Comparison of ENCODE assay signal across 9 cellular contexts in genomic region chr5:68274847-68275700, GRCh38. TPM values are rescaled to one million over a fixed set of nuclear protein-coding genes. Genes with fewer than 3 reads are reported as not detected.
DNase-seq lines count a peak whose midpoint lies in the region; ATAC-seq, FAIRE-seq and TF ChIP-seq lines count a peak whose summit lies in the region.
"Had no signal": no experiment of that assay in that cellular context is flagged by ENCODE, and none has a peak within 500 bp of the region (broad histone marks: within the 10 kb centered on the region; RNA-seq: fewer than 3 reads in every experiment).

No MANE protein-coding gene starts in this region.

- FAIRE-seq in K562 (lab: Jason Lieb, UNC) = peak; percentile 42

- peak overlapping the region; percentile 91 for H3K27ac ChIP-seq in left ventricle myocardium inferior (replicated peaks)
- no peak overlapping the region for H3K27ac ChIP-seq in K562 (ENCODE audit: extremely low read depth, low read depth, low read length)
- H3K27ac ChIP-seq in uterus = peak overlapping the region; percentile 66 to 78
- no peak overlapping the region for H3K27ac ChIP-seq in prostate gland

- H3K9me3 Mint-ChIP-seq in osteocyte (ENCODE audit: unreplicated experiment) = no peaks in the 10 kb centered on the region

- H3K4me2 ChIP-seq in K562 (ENCODE audit: insufficient read depth, low read length) = no peak overlapping the region

- no peak overlapping the region for H3K27ac Mint-ChIP-seq in osteocyte (ENCODE audit: unreplicated experiment)

- H3K27me3 ChIP-seq in left ventricle myocardium inferior (ENCODE audit: low read depth) = no peaks in the 10 kb centered on the region
- H3K27me3 ChIP-seq in K562 (ENCODE audit: control insufficient read depth in 2 of 2, insufficient read depth in 2 of 2, low read length in 2 of 2) = no peaks in the 10 kb centered on the region
- no peaks in the 10 kb centered on the region for H3K27me3 ChIP-seq in uterus
- no peaks in the 10 kb centered on the region for H3K27me3 ChIP-seq in prostate gland (replicated peaks; ENCODE audit: insufficient read depth)
- H3K27me3 ChIP-seq: BE2C had no signal

- no peaks in the 10 kb centered on the region for H3K9me1 ChIP-seq in K562 (ENCODE audit: control insufficient read depth, insufficient read depth, low read length)

- TF ChIP-seq EP300 in K562 (IDR thresholded peaks at IDR 0.05; ENCODE audit: low read length) = no peak

- H3K9me3 ChIP-seq in left ventricle myocardium inferior (replicated peaks) (no peaks in the 10 kb centered on the region), K562 (replicated peaks; ENCODE audit: control insufficient read depth, insufficient read depth, low read depth, low read length) (no peaks in the 10 kb centered on the region), uterus (no peaks in the 10 kb centered on the region), prostate gland (no peaks in the 10 kb centered on the region)
- H3K9me3 ChIP-seq: BE2C had no signal

- H3K4me3 ChIP-seq in left ventricle myocardium inferior (no peak overlapping the region), K562 (no peak overlapping the region), uterus (no peak overlapping the region), prostate gland (no peak overlapping the region)

- H3K9ac ChIP-seq in K562 (ENCODE audit: insufficient read depth in 1 of 2, low read depth in 2 of 2, low read length in 2 of 2) = no peak overlapping the region

- TF ChIP-seq CTCF in left ventricle myocardium inferior (IDR thresholded peaks at IDR 0.05; ENCODE audit: borderline replicate concordance) = no peak
- no peak for TF ChIP-seq CTCF in K562 (IDR thresholded peaks at IDR 0.05 in 2 of 3, conservative IDR thresholded peaks at IDR 0.05 in 1 of 3; ENCODE audit: insufficient read depth in 2 of 3, low read depth in 1 of 3, low read length in 3 of 3)
- no peak for TF ChIP-seq CTCF in uterus (IDR thresholded peaks at IDR 0.05)
- no peak for TF ChIP-seq CTCF in prostate gland (IDR thresholded peaks at IDR 0.05)
- TF ChIP-seq CTCF in osteocyte (IDR thresholded peaks at IDR 0.05) = no peak

- TF ChIP-seq POLR2A in K562 (conservative IDR thresholded peaks at IDR 0.05) (no peak), uterus (IDR thresholded peaks at IDR 0.05) (no peak), prostate gland (IDR thresholded peaks at IDR 0.05) (no peak)

- peaks cover 85% of the 10 kb centered on the region for H3K4me1 ChIP-seq in left ventricle myocardium inferior
- peaks cover 0 to 5% of the 10 kb centered on the region in 2 experiments; a peak in 3 of 5 replicates for H3K4me1 ChIP-seq in K562 (replicated peaks in 1 of 2; ENCODE audit: control insufficient read depth in 2 of 2, insufficient read depth in 2 of 2, low read length in 2 of 2)
- H3K4me1 ChIP-seq in uterus = peaks cover 9 to 16% of the 10 kb centered on the region in 2 donors
- H3K4me1 ChIP-seq in prostate gland (replicated peaks) = no peaks in the 10 kb centered on the region

- no peaks in the 10 kb centered on the region for H3K79me2 ChIP-seq in K562 (ENCODE audit: control insufficient read depth, insufficient read depth, low read length)

- H3K27me3 Mint-ChIP-seq in osteocyte (ENCODE audit: unreplicated experiment) = no peaks in the 10 kb centered on the region

- no peak overlapping the region for H3K4me3 Mint-ChIP-seq in osteocyte (ENCODE audit: unreplicated experiment)

- no TSS peak for BruUV-seq in K562 (replicated peaks; lab: Mats Ljungman, UMichigan)

- no peak for TF ChIP-seq RAD21 in K562 (CRISPR knock-in tag; conservative IDR thresholded peaks at IDR 0.05 in 1 of 2, IDR thresholded peaks at IDR 0.05 in 1 of 2)

- H2AFZ ChIP-seq in K562 (ENCODE audit: low read depth, low read length) = no peak overlapping the region

- in situ Hi-C loops in K562 (cut with MboI) = loop anchor here (25.0 kb wide), 1 partner anchor 687 kb away; no protein-coding TSS in a partner anchor

- CTCF ChIA-PET in K562 (lab: Yijun Ruan, JAX; ENCODE audit: low intra/inter-chr PET ratio) = no interaction called here

- ATAC-seq in left ventricle myocardium superior = no peak
- ATAC-seq in HG03039 (IDR thresholded peaks at IDR 0.05; ENCODE audit: unreplicated experiment) = peak; percentile 34
- ATAC-seq in K562 = no peak

- POLR2A ChIA-PET in K562 (lab: Yijun Ruan, JAX) = no interaction called here

- WGBS in K562 (ENCODE audit: insufficient coverage, low coverage, missing lambda C conversion rate) = 43% methylated on average over 9 of the region's 9 CpGs
- 63% methylated on average over 9 of the region's 9 CpGs for WGBS in prostate gland

- H3K36me3 Mint-ChIP-seq in osteocyte (ENCODE audit: unreplicated experiment) = peaks cover 45% of the 10 kb centered on the region

- H3K36me3 ChIP-seq in left ventricle myocardium inferior (peaks cover 61% of the 10 kb centered on the region), K562 (ENCODE audit: control insufficient read depth, insufficient read depth, low read length) (no peaks in the 10 kb centered on the region), uterus (no peaks in the 10 kb centered on the region), prostate gland (peaks cover 3 to 4% of the 10 kb centered on the region in 2 donors)

- DNase-seq in left ventricle myocardium inferior (no peak), left ventricle myocardium superior (no peak), K562 (ENCODE audit: extremely low read depth in 1 of 4, low spot score in 3 of 4) (no peak), uterus (no peak), globus pallidus (ENCODE audit: low spot score) (no peak), prostate gland (ENCODE audit: low spot score) (no peak), osteocyte (ENCODE audit: extremely low spot score, unreplicated experiment) (no peak)
- DNase-seq: BE2C had no signal

- no peaks in the 10 kb centered on the region; the same call in 1 of the 2 replicates for H4K20me1 ChIP-seq in K562 (replicated peaks; ENCODE audit: control insufficient read depth, insufficient read depth, low read length)

- intact Hi-C loops in left ventricle myocardium inferior (cut with micrococcal nuclease) (no loop called here), left ventricle myocardium superior (cut with micrococcal nuclease) (loop anchor here (10.0 kb wide), 1 partner anchor 1030 kb away; no protein-coding TSS in a partner anchor), K562 (cut with micrococcal nuclease) (loop anchor here (5.0 kb wide), 1 partner anchor 1028 kb away; no protein-coding TSS in a partner anchor), uterus (cut with DNase I; ENCODE audit: low total_unique reads) (no loop called here), prostate gland (cut with DNase I) (loop anchor here (10.0 kb wide), 1 partner anchor 1110 kb away; no protein-coding TSS in a partner anchor)

- H3K4me1 Mint-ChIP-seq in osteocyte (ENCODE audit: unreplicated experiment) = no peaks in the 10 kb centered on the region

TF ChIP-seq in K562, 482 proteins besides CTCF, POLR2A, EP300 and RAD21 (continues in another document):
- no peak for TF ChIP-seq EHMT2 (IDR thresholded peaks at IDR 0.05)
- TF ChIP-seq ZNF77 (CRISPR knock-in tag; IDR thresholded peaks at IDR 0.05) = no peak
- TF ChIP-seq ZNF212 (CRISPR knock-in tag; IDR thresholded peaks at IDR 0.05) = no peak
- TF ChIP-seq TCFL5 (CRISPR knock-in tag; conservative IDR thresholded peaks at IDR 0.05) = no peak
- no peak for TF ChIP-seq FOXO4 (CRISPR knock-in tag; IDR thresholded peaks at IDR 0.05)
- no peak for TF ChIP-seq FOXA1 (IDR thresholded peaks at IDR 0.05; ENCODE audit: borderline replicate concordance)
- no peak for TF ChIP-seq ZNF668 (CRISPR knock-in tag; IDR thresholded peaks at IDR 0.05)
- TF ChIP-seq NCOR1 (IDR thresholded peaks at IDR 0.05) = no peak
- TF ChIP-seq ELK1 (CRISPR knock-in tag; IDR thresholded peaks at IDR 0.05) = no peak

RNA-seq across cellular contexts. Expression of gene PIK3R1, which starts 59.5 kb away (rescaled TPM):
- total RNA-seq in left ventricle myocardium inferior (132 TPM), left ventricle myocardium superior (119 TPM), K562 (2014; rRNA removed) (4.8 and 5.2 TPM in 2 replicates), K562 (2014; rRNA removed; fragmentation: Illumina TruSeq; extraction: Trizol) (5.4 and 7.1 TPM in 2 replicates), K562 (2015; rRNA removed; fragmentation: Illumina TruSeq; extraction: Trizol) (7.2 and 9.7 TPM in 2 replicates), K562 (2021) (7.2 and 9.2 TPM in 2 replicates), uterus (100 to 1,000 TPM; 101 to 358 (median 190) TPM), prostate gland (10 to 100 TPM; 71.6 to 81.2 TPM), osteocyte (27.4 and 29.2 TPM in 2 replicates)
- total RNA-seq in K562 (2011; cell fraction: chromatin; rRNA removed; ENCODE audit: low replicate concordance) = 5.6 and 13.8 TPM in 2 replicates
- total RNA-seq in K562 (2011; cell fraction: nucleolus; rRNA removed) = 1.5 and 2.1 TPM in 2 replicates
- total RNA-seq in K562 (2011; cell fraction: nucleoplasm; rRNA removed) = 3.5 and 5.3 TPM in 2 replicates
- polyA plus RNA-seq in K562 (2011; rRNA removed) (1.9 and 2.5 TPM in 2 replicates), K562 (2014; fragmentation: Illumina TruSeq; extraction: Trizol) (5.1 and 8.0 TPM in 2 replicates), K562 (2014; fragmentation: Nextera tagmentation; extraction: Ambion mirVana) (1 to 10 TPM; 1.1 to 1.8 TPM), K562 (2014; rRNA removed) (2.4 and 3.9 TPM in 2 replicates)
- polyA plus RNA-seq in K562 (2011; cell fraction: cytosol; rRNA removed) = 0.55 and 1.0 TPM in 2 replicates
- 3.6 and 3.9 TPM in 2 replicates for polyA plus RNA-seq in K562 (2011; cell fraction: nucleus; rRNA removed)
- polyA plus RNA-seq in K562 (2012) = 5.4 and 6.2 TPM in 2 replicates
- polyA minus RNA-seq in K562 (2011; rRNA and poly(A)+ RNA removed) = 7.3 and 8.4 TPM in 2 replicates
- polyA minus RNA-seq in K562 (2011; cell fraction: cytosol; rRNA and poly(A)+ RNA removed) = 3.5 and 6.9 TPM in 2 replicates
- 5.7 and 11.1 TPM in 2 replicates for polyA minus RNA-seq in K562 (2011; cell fraction: nucleus; rRNA and poly(A)+ RNA removed)

Comparison
In these comparisons a context has a peak if more than half of its experiments do, and no peak if none do; other contexts are left out.
1. intact Hi-C loops: an anchor here in left ventricle myocardium superior (10.0 kb wide), K562 (5.0 kb wide) and prostate gland (10.0 kb wide); none called in left ventricle myocardium inferior and uterus.
2. H3K27ac ChIP-seq: peak in left ventricle myocardium inferior (single experiment) and uterus (2 of 2); none in K562 (single experiment) and prostate gland (0 of 2).